Comparison of ENCODE assay signal across 1 cellular context in genomic region chr1:155135416-155136197, GRCh38.
A peak's percentile ranks its signal among the peaks of the same experiment; 100 is the strongest.
TF ChIP-seq lines count a peak whose summit lies in the region.

Gene SLC50A1 (plus strand): TSS chr1:155135852. CDS start chr1:155135912, 60 bp downstream.

TF ChIP-seq in A549, 52 proteins besides CTCF, POLR2A, EP300 and RAD21 (continued from another document):
- TF ChIP-seq REST (IDR thresholded peaks at IDR 0.05) (no peak; the same call in 1 of the 2 replicates), POLR2AphosphoS2 (conservative IDR thresholded peaks at IDR 0.05; ENCODE audit: low read length) (no peak), MAX (IDR thresholded peaks at IDR 0.05) (peak; percentile 78), BCL3 (IDR thresholded peaks at IDR 0.05) (peak; percentile 62; the same call in 2 of the 3 replicates), GATA3 (IDR thresholded peaks at IDR 0.05; ENCODE audit: borderline replicate concordance) (no peak; the same call in 1 of the 2 replicates), EHF (CRISPR knock-in tag; IDR thresholded peaks at IDR 0.05) (no peak; the same call in 1 of the 2 replicates), RNF2 (IDR thresholded peaks at IDR 0.05; ENCODE audit: borderline replicate concordance, low read depth) (no peak), NFE2L2 (conservative IDR thresholded peaks at IDR 0.05; ENCODE audit: low read length) (no peak), RCOR1 (IDR thresholded peaks at IDR 0.05; ENCODE audit: low read depth, low read length) (no peak), JUNB (IDR thresholded peaks at IDR 0.05) (no peak), NPAS2 (CRISPR knock-in tag; IDR thresholded peaks at IDR 0.05; ENCODE audit: borderline replicate concordance) (no peak), ELK1 (IDR thresholded peaks at IDR 0.05; ENCODE audit: low read depth, low read length) (no peak), PHF8 (IDR thresholded peaks at IDR 0.05; ENCODE audit: borderline replicate concordance, low read depth) (peak; percentile 28; the same call in 1 of the 2 replicates), HOXB5 (CRISPR knock-in tag; IDR thresholded peaks at IDR 0.05) (peak; percentile 59; the same call in 1 of the 2 replicates), HOXA7 (CRISPR knock-in tag; IDR thresholded peaks at IDR 0.05) (peak; percentile 86), FOXS1 (CRISPR knock-in tag; IDR thresholded peaks at IDR 0.05) (no peak), FOSL2 (IDR thresholded peaks at IDR 0.05) (no peak), FOSL2 (CRISPR knock-in tag; IDR thresholded peaks at IDR 0.05) (no peak), BHLHE40 (IDR thresholded peaks at IDR 0.05; ENCODE audit: low read depth, low read length) (no peak), HMGXB4 (CRISPR knock-in tag; IDR thresholded peaks at IDR 0.05; ENCODE audit: borderline replicate concordance) (peak; percentile 42; the same call in 1 of the 2 replicates), JUN (IDR thresholded peaks at IDR 0.05) (peak; percentile 87 to 94), EHMT2 (IDR thresholded peaks at IDR 0.05; ENCODE audit: low read depth) (no peak), HDAC2 (IDR thresholded peaks at IDR 0.05) (no peak), ATOH8 (CRISPR knock-in tag; IDR thresholded peaks at IDR 0.05; ENCODE audit: low read depth) (no peak)
